Comparison of ENCODE assay signal across 34 cellular contexts in the genomic region with DNA sequence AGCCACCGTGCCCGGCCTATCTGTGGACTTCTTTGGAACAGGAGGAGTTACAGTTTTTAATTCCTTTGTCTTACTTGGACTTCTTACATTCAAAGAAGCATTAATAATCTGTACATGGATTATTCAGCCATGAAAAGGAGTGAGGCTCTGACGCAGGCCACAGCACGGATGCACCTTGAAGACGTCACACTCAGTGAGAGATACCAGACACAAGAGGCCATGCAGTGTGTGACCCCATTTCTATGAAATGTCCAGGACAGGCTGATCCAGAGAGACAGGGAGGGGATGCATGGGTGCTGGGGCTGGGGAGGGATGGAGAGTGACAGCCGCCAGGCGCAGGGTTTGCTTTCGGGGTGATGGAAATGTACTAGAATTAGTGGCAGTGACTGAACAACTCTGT.
"Had no signal": no experiment of that assay in that cellular context is flagged by ENCODE, and none has a peak within 500 bp of the region (broad histone marks: within the 10 kb centered on the region; RNA-seq: fewer than 3 reads in every experiment).

No MANE protein-coding gene starts in this region.

- H3K4me3 Mint-ChIP-seq: activated CD4-positive, alpha-beta T cell treated with anti-CD3 and anti-CD28 coated beads, Interleukin-2, amount 10 ng/mL, durations not matched to agents 7 days and 5 days; activated CD8-positive, alpha-beta T cell treated with anti-CD3 and anti-CD28 coated beads for 36 hours; activated naive CD8-positive, alpha-beta T cell treated with anti-CD3 and anti-CD28 coated beads, Interleukin-2, amount 50 U/mL, for 24 hours; activated T-cell treated with anti-CD3 and anti-CD28 coated beads, Interleukin-2, amount 50 U/mL, for 4 hours; activated T-helper 17 cell treated with anti-CD3 and anti-CD28 coated beads, Interleukin-2, amount 50 U/mL, for 72 hours; endodermal cell; mesothelial cell of epicardium; naive thymus-derived CD4-positive, alpha-beta T cell; stimulated activated naive B cell treated with anti-CD40 and anti-IgM and Interleukin-4, amounts not matched to agents 10 μg/mL and 1 μg/mL and 100 μg/mL, for 72 hours; T-helper 17 cell had no signal

- H3K4me3 ChIP-seq: breast epithelium, ovary, prostate gland, smooth muscle cell, testis had no signal

- H3K27me3 ChIP-seq: breast epithelium, ovary, testis had no signal

- DNase-seq: activated CD4-positive, alpha-beta T cell treated with anti-CD3 and anti-CD28 coated beads for 1 hour; activated CD4-positive, alpha-beta T cell treated with anti-CD3 and anti-CD28 coated beads, Interleukin-2, amount 10 ng/mL, durations not matched to agents 7 days and 5 days; activated CD8-positive, alpha-beta T cell treated with anti-CD3 and anti-CD28 coated beads for 36 hours; activated gamma-delta T cell treated with Interleukin-2 at 50 U/mL for 16 hours; activated naive CD4-positive, alpha-beta T cell treated with anti-CD3 and anti-CD28 coated beads, Interleukin-2, amount 50 U/mL, for 16 hours; activated naive CD8-positive, alpha-beta T cell treated with anti-CD3 and anti-CD28 coated beads, Interleukin-2, amount 50 U/mL, for 24 hours; activated T-cell treated with anti-CD3 and anti-CD28 coated beads, Interleukin-2, amount 50 U/mL, for 4 hours; amygdala; central memory CD4-positive, alpha-beta T cell; endodermal cell; foreskin melanocyte; islet precursor cell; left cardiac atrium; mammary epithelial cell; naive thymus-derived CD4-positive, alpha-beta T cell; ovary; stimulated activated CD4-positive, alpha-beta T cell treated with anti-CD3 and anti-CD28 coated beads, Interleukin-1b, Interleukin-23, amount 100 ng/mL, for 48 hours; stimulated activated CD4-positive, alpha-beta T cell treated with anti-CD3 and anti-CD28 coated beads, Interleukin-4, amount 100 ng/mL, for 4 hours; stimulated activated CD8-positive, alpha-beta memory T cell treated with anti-CD3 and anti-CD28 coated beads, Interleukin-4, amount 100 ng/mL, for 48 hours; stimulated activated naive B cell treated with anti-CD40 and anti-IgM and Interleukin-4, amounts not matched to agents 10 μg/mL and 1 μg/mL and 100 μg/mL, for 72 hours; T-helper 17 cell; T1000; testis; trophoblast cell; WERI-Rb-1 had no signal

- ATAC-seq: activated CD8-positive, alpha-beta T cell treated with anti-CD3 and anti-CD28 coated beads for 36 hours; activated naive CD8-positive, alpha-beta T cell treated with anti-CD3 and anti-CD28 coated beads, Interleukin-2, amount 50 U/mL, for 24 hours; activated T-cell treated with anti-CD3 and anti-CD28 coated beads, Interleukin-2, amount 50 U/mL, for 4 hours; activated T-helper 17 cell treated with anti-CD3 and anti-CD28 coated beads, Interleukin-2, amount 50 U/mL, for 72 hours; esophagus mucosa; left cardiac atrium; naive thymus-derived CD4-positive, alpha-beta T cell; SK-N-SH treated with all-trans-retinoic acid at 6 μM for 48 hours; stimulated activated naive B cell treated with anti-CD40 and anti-IgM and Interleukin-4, amounts not matched to agents 10 μg/mL and 1 μg/mL and 100 μg/mL, for 72 hours; T-helper 17 cell had no signal

- FAIRE-seq: urothelium cell line had no signal

- H3K4me2 ChIP-seq: smooth muscle cell had no signal

- H3K27me3 Mint-ChIP-seq: activated CD4-positive, alpha-beta T cell treated with anti-CD3 and anti-CD28 coated beads, Interleukin-2, amount 10 ng/mL, durations not matched to agents 7 days and 5 days; activated CD8-positive, alpha-beta T cell treated with anti-CD3 and anti-CD28 coated beads for 36 hours; activated naive CD8-positive, alpha-beta T cell treated with anti-CD3 and anti-CD28 coated beads, Interleukin-2, amount 50 U/mL, for 24 hours; activated T-helper 17 cell treated with anti-CD3 and anti-CD28 coated beads, Interleukin-2, amount 50 U/mL, for 72 hours; naive thymus-derived CD4-positive, alpha-beta T cell; T-helper 17 cell had no signal

- H3K4me1 Mint-ChIP-seq: activated T-helper 17 cell treated with anti-CD3 and anti-CD28 coated beads, Interleukin-2, amount 50 U/mL, for 72 hours had no signal

- H3K36me3 ChIP-seq: breast epithelium, neutrophil, ovary, prostate gland had no signal

- H3K36me3 Mint-ChIP-seq: mesothelial cell of epicardium had no signal

- H3K9me3 ChIP-seq: breast epithelium, neutrophil, ovary, prostate gland, testis had no signal

- H3K27ac Mint-ChIP-seq: activated CD4-positive, alpha-beta T cell treated with anti-CD3 and anti-CD28 coated beads, Interleukin-2, amount 10 ng/mL, durations not matched to agents 7 days and 5 days; activated CD8-positive, alpha-beta T cell treated with anti-CD3 and anti-CD28 coated beads for 36 hours; activated naive CD8-positive, alpha-beta T cell treated with anti-CD3 and anti-CD28 coated beads, Interleukin-2, amount 50 U/mL, for 24 hours; activated T-helper 17 cell treated with anti-CD3 and anti-CD28 coated beads, Interleukin-2, amount 50 U/mL, for 72 hours; endodermal cell; mesothelial cell of epicardium; stimulated activated naive B cell treated with anti-CD40 and anti-IgM and Interleukin-4, amounts not matched to agents 10 μg/mL and 1 μg/mL and 100 μg/mL, for 72 hours; T-helper 17 cell had no signal

- H3K9me3 Mint-ChIP-seq: activated CD4-positive, alpha-beta T cell treated with anti-CD3 and anti-CD28 coated beads, Interleukin-2, amount 10 ng/mL, durations not matched to agents 7 days and 5 days; activated CD8-positive, alpha-beta T cell treated with anti-CD3 and anti-CD28 coated beads for 36 hours; activated naive CD8-positive, alpha-beta T cell treated with anti-CD3 and anti-CD28 coated beads, Interleukin-2, amount 50 U/mL, for 24 hours; activated T-cell treated with anti-CD3 and anti-CD28 coated beads, Interleukin-2, amount 50 U/mL, for 4 hours; activated T-helper 17 cell treated with anti-CD3 and anti-CD28 coated beads, Interleukin-2, amount 50 U/mL, for 72 hours; endodermal cell; mesothelial cell of epicardium; stimulated activated naive B cell treated with anti-CD40 and anti-IgM and Interleukin-4, amounts not matched to agents 10 μg/mL and 1 μg/mL and 100 μg/mL, for 72 hours had no signal

- H3K27ac ChIP-seq: breast epithelium, neutrophil, ovary, testis, WERI-Rb-1 had no signal

- H3K4me1 ChIP-seq: prostate gland had no signal
